Comparison of ENCODE assay signal across 19 cellular contexts in genomic region chr15:100256096-100256984, GRCh38.
DNase-seq lines count a peak whose midpoint lies in the region; ATAC-seq and TF ChIP-seq lines count a peak whose summit lies in the region.
"Had no signal": no experiment of that assay in that cellular context is flagged by ENCODE, and none has a peak within 500 bp of the region (broad histone marks: within the 10 kb centered on the region; RNA-seq: fewer than 3 reads in every experiment).

No MANE protein-coding gene starts in this region.

- intact Hi-C loops in stomach (cut with DNase I; ENCODE audit: low total_unique reads): no loop called here

- H3K4me3 ChIP-seq in Peyer's patch (no peak overlapping the region), coronary artery (no peak overlapping the region), stomach (no peak overlapping the region)

- no peak for TF ChIP-seq CTCF in Peyer's patch (IDR thresholded peaks at IDR 0.05)
- TF ChIP-seq CTCF in coronary artery (IDR thresholded peaks at IDR 0.05): no peak
- TF ChIP-seq CTCF in stomach (IDR thresholded peaks at IDR 0.05): no peak

- H3K27me3 ChIP-seq in Peyer's patch (no peaks in the 10 kb centered on the region), stomach (no peaks in the 10 kb centered on the region)

- H3K9me3 Mint-ChIP-seq in activated T-cell treated with anti-CD3 and anti-CD28 coated beads, Interleukin-2, amount 50 U/mL, for 24 hours: no peaks in the 10 kb centered on the region

- ATAC-seq in GM21367 (IDR thresholded peaks at IDR 0.05; ENCODE audit: unreplicated experiment) (no peak), HG02840 (IDR thresholded peaks at IDR 0.05; ENCODE audit: low FRiP score, unreplicated experiment) (no peak)

- no peak overlapping the region for H3K27ac Mint-ChIP-seq in activated T-cell treated with anti-CD3 and anti-CD28 coated beads, Interleukin-2, amount 50 U/mL, for 24 hours
- H3K27ac Mint-ChIP-seq: CD8-positive, alpha-beta memory T cell had no signal

- 82 to 94% (median 92%) methylated on average over 17 to 20 of the region's 20 CpGs for WGBS in stomach, 5 donors

- H3K4me3 Mint-ChIP-seq in activated T-cell treated with anti-CD3 and anti-CD28 coated beads, Interleukin-2, amount 50 U/mL, for 24 hours: no peak overlapping the region

- peaks cover 31% of the 10 kb centered on the region for H3K36me3 Mint-ChIP-seq in activated T-cell treated with anti-CD3 and anti-CD28 coated beads, Interleukin-2, amount 50 U/mL, for 24 hours (ENCODE audit: low read depth)

- no peaks in the 10 kb centered on the region for H3K9me3 ChIP-seq in Peyer's patch
- no peaks in the 10 kb centered on the region for H3K9me3 ChIP-seq in stomach

- H3K4me1 Mint-ChIP-seq in activated T-cell treated with anti-CD3 and anti-CD28 coated beads, Interleukin-2, amount 50 U/mL, for 24 hours (ENCODE audit: low read depth): no peaks in the 10 kb centered on the region
- H3K4me1 Mint-ChIP-seq: CD8-positive, alpha-beta memory T cell had no signal

- TF ChIP-seq EP300 in stomach (IDR thresholded peaks at IDR 0.05): no peak

- H3K36me3 ChIP-seq in Peyer's patch (no peaks in the 10 kb centered on the region), stomach (peaks cover 0 to 19% (median 8%) of the 10 kb centered on the region in 4 donors)

- peak; percentile 0 to 7 for DNase-seq in activated T-cell treated with anti-CD3 and anti-CD28 coated beads, Interleukin-2, amount 50 U/mL, for 48 hours
- DNase-seq in activated T-cell treated with anti-CD3 and anti-CD28 coated beads, Interleukin-2, amount 50 U/mL, for 24 hours: no peak
- DNase-seq in Peyer's patch (peak in 2 of 3 donors; percentile 12 to 28), coronary artery (ENCODE audit: low spot score) (peak; percentile 56), stomach (peak; percentile 18), activated gamma-delta T cell treated with Interleukin-2 at 50 U/mL for 16 hours (no peak)
- DNase-seq: CD8-positive, alpha-beta memory T cell; MM.1S; NCI-H1048; NCI-H1436; NCI-H187 treated with DMSO at 0.1 percent for 48 hours; NCI-H2107; NCI-H446 treated with DMSO at 0.1 percent for 48 hours; NCI-H526 treated with DMSO at 0.1 percent for 48 hours; OCI-M1; Right ventricle myocardium superior had no signal

- H3K4me1 ChIP-seq in Peyer's patch (no peaks in the 10 kb centered on the region), stomach (no peaks in the 10 kb centered on the region)

- no peaks in the 10 kb centered on the region for H3K27me3 Mint-ChIP-seq in activated T-cell treated with anti-CD3 and anti-CD28 coated beads, Interleukin-2, amount 50 U/mL, for 24 hours
- H3K27me3 Mint-ChIP-seq: CD8-positive, alpha-beta memory T cell had no signal

- H3K27ac ChIP-seq in Peyer's patch (no peak overlapping the region), coronary artery (no peak overlapping the region), stomach (no peak overlapping the region)
- H3K27ac ChIP-seq: C4-2B had no signal

- TF ChIP-seq POLR2A in Peyer's patch (IDR thresholded peaks at IDR 0.05) (no peak), stomach (IDR thresholded peaks at IDR 0.05) (no peak)

Comparison
In these comparisons a context has a peak if more than half of its experiments do, and no peak if none do; other contexts are left out.
1. DNase-seq: peak in activated T-cell treated with anti-CD3 and anti-CD28 coated beads, Interleukin-2, amount 50 U/mL, for 48 hours (2 of 2), Peyer's patch (2 of 3), coronary artery (single experiment) and stomach (single experiment); none in activated T-cell treated with anti-CD3 and anti-CD28 coated beads, Interleukin-2, amount 50 U/mL, for 24 hours (single experiment) and activated gamma-delta T cell treated with Interleukin-2 at 50 U/mL for 16 hours (single experiment).